Comparison of ENCODE assay signal across 1 cellular context in the genomic region with DNA sequence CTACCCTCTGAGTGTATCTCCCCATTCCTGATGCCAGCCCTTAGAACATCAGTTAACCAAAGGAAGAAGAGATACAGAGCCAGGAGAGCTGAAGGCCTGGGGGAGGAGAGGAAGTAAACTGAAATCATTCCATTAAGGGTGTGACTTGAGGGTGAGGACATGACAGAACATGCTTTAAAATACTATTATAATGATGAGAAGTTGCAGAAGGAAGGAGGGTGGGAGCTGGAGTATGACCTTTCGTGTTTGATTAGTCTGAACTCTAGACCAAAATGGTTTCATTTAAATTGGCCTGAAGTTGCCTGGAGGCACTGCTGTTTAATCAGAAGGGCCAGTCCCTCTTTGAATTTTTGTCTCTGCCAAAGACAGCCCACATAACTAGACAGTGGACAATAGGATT.
TF ChIP-seq lines count a peak whose summit lies in the region.

No MANE protein-coding gene starts in this region.

TF ChIP-seq in GM12878, 131 proteins besides CTCF, POLR2A, EP300 and RAD21:
- TF ChIP-seq, protein P1, sequence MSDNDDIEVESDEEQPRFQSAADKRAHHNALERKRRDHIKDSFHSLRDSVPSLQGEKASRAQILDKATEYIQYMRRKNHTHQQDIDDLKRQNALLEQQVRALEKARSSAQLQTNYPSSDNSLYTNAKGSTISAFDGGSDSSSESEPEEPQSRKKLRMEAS (IDR thresholded peaks at IDR 0.05; ENCODE audit: low read depth, low read length), result no peak
- TF ChIP-seq MYB (IDR thresholded peaks at IDR 0.05; ENCODE audit: borderline replicate concordance, low read depth, low read length) (no peak), WRNIP1 (IDR thresholded peaks at IDR 0.05; ENCODE audit: borderline replicate concordance, low read depth, low read length) (no peak), MEF2B (IDR thresholded peaks at IDR 0.05; ENCODE audit: partially characterized antibody, poor library complexity, severe bottlenecking) (no peak), MTA2 (IDR thresholded peaks at IDR 0.05; ENCODE audit: low read depth) (0 out of 2 replicates have a peak, but pooled peaks have one; percentile 17), HDAC2 (IDR thresholded peaks at IDR 0.05) (no peak), RFX5 (IDR thresholded peaks at IDR 0.05; ENCODE audit: low read depth, low read length) (no peak), JUND (IDR thresholded peaks at IDR 0.05; ENCODE audit: low read depth, low read length) (no peak)
